37 cellular contexts compared by ENCODE assay signal in the genomic region with DNA sequence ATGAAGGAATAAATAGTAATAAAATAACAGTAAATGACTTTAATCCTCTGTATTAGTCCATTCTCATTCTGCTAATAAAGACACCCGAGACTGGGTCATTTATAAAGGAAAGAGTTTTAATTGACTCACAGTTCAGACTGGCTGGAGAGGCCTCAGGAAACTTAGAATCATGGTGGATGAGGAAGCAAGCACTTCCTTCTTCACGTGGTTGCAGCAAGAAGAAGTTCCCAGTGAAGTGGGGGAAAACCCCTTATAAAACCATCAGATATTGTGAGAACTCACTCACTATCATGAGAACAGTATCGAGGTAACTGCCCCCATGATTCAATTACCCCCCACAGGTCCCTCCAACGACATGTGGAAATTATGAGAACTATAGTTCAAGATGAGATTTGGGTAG.
"Had no signal": no experiment of that assay in that cellular context is flagged by ENCODE, and none has a peak within 500 bp of the region (broad histone marks: within the 10 kb centered on the region; RNA-seq: fewer than 3 reads in every experiment).

No MANE protein-coding gene starts in this region.

- H3K9me3 ChIP-seq: adrenal gland, ascending aorta, body of pancreas, breast epithelium had no signal

- H3K27ac Mint-ChIP-seq: activated naive CD4-positive, alpha-beta T cell treated with anti-CD3 and anti-CD28 coated beads for 36 hours; activated naive CD4-positive, alpha-beta T cell treated with anti-CD3 and anti-CD28 coated beads, Interleukin-2, amount 10 ng/mL, durations not matched to agents 7 days and 5 days; activated naive CD4-positive, alpha-beta T cell treated with anti-CD3 and anti-CD28 coated beads, Interleukin-2, amount 50 U/mL, for 24 hours; activated naive CD4-positive, alpha-beta T cell treated with anti-CD3 and anti-CD28 coated beads, Interleukin-2, amount 50 U/mL, for 72 hours; activated naive CD8-positive, alpha-beta T cell; activated naive CD8-positive, alpha-beta T cell treated with anti-CD3 and anti-CD28 coated beads for 36 hours; activated naive CD8-positive, alpha-beta T cell treated with anti-CD3 and anti-CD28 coated beads, Interleukin-2, amount 10 ng/mL, durations not matched to agents 7 days and 5 days; activated naive CD8-positive, alpha-beta T cell treated with anti-CD3 and anti-CD28 coated beads, Interleukin-2, amount 50 U/mL, for 24 hours; activated T-cell treated with anti-CD3 and anti-CD28 coated beads, Interleukin-2, amount 50 U/mL, for 24 hours; activated T-cell treated with anti-CD3 and anti-CD28 coated beads, Interleukin-2, amount 50 U/mL, for 72 hours; activated T-helper 1 cell treated with anti-CD3 and anti-CD28 coated beads, Interleukin-12 subunit alpha, Interleukin-12 subunit beta, Interleukin-2, Interleukin-4 antibody, amounts not matched to agents 30 ng/mL and 10 ng/mL and 1 ng/mL, durations not matched to agents 14 hours and 24 hours and 36 hours; activated T-helper 17 cell treated with anti-CD3 and anti-CD28 coated beads, Interleukin-2, amount 50 U/mL, for 72 hours; activated T-helper 2 cell treated with anti-CD3 and anti-CD28 coated beads, Interferon-gamma antibody, Interleukin-2, Interleukin-4, amounts not matched to agents 10 μg/mL and 5 μg/mL and 100 μg/mL, durations not matched to agents 14 hours and 24 hours and 36 hours; brain had no signal

- H3K27me3 Mint-ChIP-seq: activated naive CD4-positive, alpha-beta T cell treated with anti-CD3 and anti-CD28 coated beads, Interleukin-2, amount 10 ng/mL, durations not matched to agents 7 days and 5 days; activated naive CD4-positive, alpha-beta T cell treated with anti-CD3 and anti-CD28 coated beads, Interleukin-2, amount 50 U/mL, for 24 hours; activated naive CD8-positive, alpha-beta T cell; activated naive CD8-positive, alpha-beta T cell treated with anti-CD3 and anti-CD28 coated beads for 36 hours; activated naive CD8-positive, alpha-beta T cell treated with anti-CD3 and anti-CD28 coated beads, Interleukin-2, amount 10 ng/mL, durations not matched to agents 7 days and 5 days; activated naive CD8-positive, alpha-beta T cell treated with anti-CD3 and anti-CD28 coated beads, Interleukin-2, amount 50 U/mL, for 24 hours; activated T-cell treated with anti-CD3 and anti-CD28 coated beads, Interleukin-2, amount 50 U/mL, for 24 hours; activated T-helper 17 cell treated with anti-CD3 and anti-CD28 coated beads, Interleukin-2, amount 50 U/mL, for 72 hours; central memory CD8-positive, alpha-beta T cell had no signal

- ATAC-seq: activated naive CD4-positive, alpha-beta T cell treated with anti-CD3 and anti-CD28 coated beads, Interleukin-2, amount 50 U/mL, for 72 hours; activated naive CD8-positive, alpha-beta T cell treated with anti-CD3 and anti-CD28 coated beads, Interleukin-2, amount 50 U/mL, for 24 hours; activated T-cell treated with anti-CD3 and anti-CD28 coated beads, Interleukin-2, amount 50 U/mL, for 4 hours; activated T-cell treated with anti-CD3 and anti-CD28 coated beads, Interleukin-2, amount 50 U/mL, for 72 hours; activated T-helper 17 cell treated with anti-CD3 and anti-CD28 coated beads, Interleukin-2, amount 50 U/mL, for 72 hours; body of pancreas had no signal

- H3K4me1 Mint-ChIP-seq: activated naive CD4-positive, alpha-beta T cell treated with anti-CD3 and anti-CD28 coated beads, Interleukin-2, amount 10 ng/mL, durations not matched to agents 7 days and 5 days; activated naive CD4-positive, alpha-beta T cell treated with anti-CD3 and anti-CD28 coated beads, Interleukin-2, amount 50 U/mL, for 24 hours; activated naive CD8-positive, alpha-beta T cell treated with anti-CD3 and anti-CD28 coated beads for 36 hours; activated naive CD8-positive, alpha-beta T cell treated with anti-CD3 and anti-CD28 coated beads, Interleukin-2, amount 10 ng/mL, durations not matched to agents 7 days and 5 days; activated naive CD8-positive, alpha-beta T cell treated with anti-CD3 and anti-CD28 coated beads, Interleukin-2, amount 50 U/mL, for 24 hours; activated T-helper 17 cell treated with anti-CD3 and anti-CD28 coated beads, Interleukin-2, amount 50 U/mL, for 72 hours; brain; central memory CD8-positive, alpha-beta T cell had no signal

- H3K4me1 ChIP-seq: adrenal gland, ascending aorta, body of pancreas, breast epithelium had no signal

- DNase-seq: activated effector memory CD4-positive, alpha-beta T cell treated with anti-CD3 and anti-CD28 coated beads, Interleukin-2, amount 50 U/mL, for 16 hours; activated effector memory CD4-positive, alpha-beta T cell treated with Interleukin-2 at 50 U/mL for 16 hours; activated gamma-delta T cell; activated gamma-delta T cell treated with Interleukin-2 at 50 U/mL for 16 hours; activated naive CD4-positive, alpha-beta T cell; activated naive CD4-positive, alpha-beta T cell treated with anti-CD3 and anti-CD28 coated beads for 36 hours; activated naive CD4-positive, alpha-beta T cell treated with anti-CD3 and anti-CD28 coated beads, Interleukin-2, amount 10 ng/mL, durations not matched to agents 7 days and 5 days; activated naive CD4-positive, alpha-beta T cell treated with anti-CD3 and anti-CD28 coated beads, Interleukin-2, amount 50 U/mL, for 16 hours; activated naive CD4-positive, alpha-beta T cell treated with Interleukin-2 at 50 U/mL for 16 hours; activated naive CD8-positive, alpha-beta T cell treated with anti-CD3 and anti-CD28 coated beads for 36 hours; activated naive CD8-positive, alpha-beta T cell treated with anti-CD3 and anti-CD28 coated beads, Interleukin-2, amount 10 ng/mL, durations not matched to agents 7 days and 5 days; activated naive CD8-positive, alpha-beta T cell treated with anti-CD3 and anti-CD28 coated beads, Interleukin-2, amount 50 U/mL, for 24 hours; activated T-cell treated with anti-CD3 and anti-CD28 coated beads, Interleukin-2, amount 50 U/mL, for 24 hours; activated T-cell treated with anti-CD3 and anti-CD28 coated beads, Interleukin-2, amount 50 U/mL, for 4 hours; activated T-cell treated with anti-CD3 and anti-CD28 coated beads, Interleukin-2, amount 50 U/mL, for 48 hours; activated T-cell treated with anti-CD3 and anti-CD28 coated beads, Interleukin-2, amount 50 U/mL, for 72 hours; adrenal gland; amniotic stem cell; amygdala; anterior cingulate cortex; aorta; body of pancreas; brain microvascular endothelial cell; caudate nucleus; central memory CD4-positive, alpha-beta T cell; cerebellar nuclear complex had no signal

- H3K36me3 Mint-ChIP-seq: activated naive CD4-positive, alpha-beta T cell treated with anti-CD3 and anti-CD28 coated beads, Interleukin-2, amount 10 ng/mL, durations not matched to agents 7 days and 5 days; activated naive CD4-positive, alpha-beta T cell treated with anti-CD3 and anti-CD28 coated beads, Interleukin-2, amount 50 U/mL, for 24 hours; activated naive CD4-positive, alpha-beta T cell treated with anti-CD3 and anti-CD28 coated beads, Interleukin-2, amount 50 U/mL, for 72 hours; activated naive CD8-positive, alpha-beta T cell; activated naive CD8-positive, alpha-beta T cell treated with anti-CD3 and anti-CD28 coated beads for 36 hours; activated naive CD8-positive, alpha-beta T cell treated with anti-CD3 and anti-CD28 coated beads, Interleukin-2, amount 10 ng/mL, durations not matched to agents 7 days and 5 days; brain had no signal

- H3K27me3 ChIP-seq: adrenal gland, ascending aorta, body of pancreas, brain microvascular endothelial cell, breast epithelium, cardiac muscle cell had no signal

- H3K4me3 ChIP-seq: adrenal gland, ascending aorta, body of pancreas, breast epithelium, cardiac muscle cell had no signal

- H3K36me3 ChIP-seq: adrenal gland, ascending aorta, brain microvascular endothelial cell, breast epithelium, cardiac muscle cell had no signal

- H3K27ac ChIP-seq: adrenal gland, ascending aorta, body of pancreas, brain microvascular endothelial cell, breast epithelium, cardiac muscle cell had no signal

- H3K4me3 Mint-ChIP-seq: activated naive CD4-positive, alpha-beta T cell treated with anti-CD3 and anti-CD28 coated beads for 36 hours; activated naive CD4-positive, alpha-beta T cell treated with anti-CD3 and anti-CD28 coated beads, Interleukin-2, amount 10 ng/mL, durations not matched to agents 7 days and 5 days; activated naive CD4-positive, alpha-beta T cell treated with anti-CD3 and anti-CD28 coated beads, Interleukin-2, amount 50 U/mL, for 24 hours; activated naive CD8-positive, alpha-beta T cell; activated naive CD8-positive, alpha-beta T cell treated with anti-CD3 and anti-CD28 coated beads for 36 hours; activated naive CD8-positive, alpha-beta T cell treated with anti-CD3 and anti-CD28 coated beads, Interleukin-2, amount 10 ng/mL, durations not matched to agents 7 days and 5 days; activated naive CD8-positive, alpha-beta T cell treated with anti-CD3 and anti-CD28 coated beads, Interleukin-2, amount 50 U/mL, for 24 hours; activated T-cell treated with anti-CD3 and anti-CD28 coated beads, Interleukin-2, amount 50 U/mL, for 24 hours; activated T-cell treated with anti-CD3 and anti-CD28 coated beads, Interleukin-2, amount 50 U/mL, for 4 hours; activated T-cell treated with anti-CD3 and anti-CD28 coated beads, Interleukin-2, amount 50 U/mL, for 72 hours; activated T-helper 1 cell treated with anti-CD3 and anti-CD28 coated beads, Interleukin-12 subunit alpha, Interleukin-12 subunit beta, Interleukin-2, Interleukin-4 antibody, amounts not matched to agents 30 ng/mL and 10 ng/mL and 1 ng/mL, durations not matched to agents 14 hours and 24 hours and 36 hours; activated T-helper 17 cell treated with anti-CD3 and anti-CD28 coated beads, Interleukin-2, amount 50 U/mL, for 72 hours; brain; central memory CD8-positive, alpha-beta T cell had no signal
